In genomic region chr2:26696352-26696816, GRCh38 we compare ENCODE assay signal across 10 cellular contexts.
A peak's percentile ranks its signal among the peaks of the same experiment; 100 is the strongest.
DNase-seq lines count a peak whose midpoint lies in the region; ATAC-seq and TF ChIP-seq lines count a peak whose summit lies in the region.
"Had no signal": no experiment of that assay in that cellular context is flagged by ENCODE, and none has a peak within 500 bp of the region (broad histone marks: within the 10 kb centered on the region; RNA-seq: fewer than 3 reads in every experiment).

No MANE protein-coding gene starts in this region.

- peaks cover 9% of the 10 kb centered on the region for H3K36me3 ChIP-seq in adipocyte (ENCODE audit: control insufficient read depth, insufficient read depth, low read length, severe bottlenecking)
- H3K36me3 ChIP-seq: upper lobe of left lung had no signal

- no peak for TF ChIP-seq CTCF in AG09309 (IDR thresholded peaks at IDR 0.05; ENCODE audit: control insufficient read depth, insufficient read depth, low read depth, low read length, missing control alignments)
- no peak for TF ChIP-seq CTCF in HFF-Myc (IDR thresholded peaks at IDR 0.05; ENCODE audit: low read depth, low read length, missing control alignments)
- no peak for TF ChIP-seq CTCF in GM10248 (IDR thresholded peaks at IDR 0.05; ENCODE audit: control extremely low read depth, extremely low read depth, low read depth, missing control alignments)
- TF ChIP-seq CTCF in GM13976 (IDR thresholded peaks at IDR 0.05; ENCODE audit: borderline replicate concordance, control extremely low read depth, extremely low read depth, insufficient read depth, missing control alignments) = no peak

- in situ Hi-C loops in GM13976 (cut with MboI; ENCODE audit: low sequenced_read_pairs, unreplicated experiment) = no loop called here

- H3K4me3 ChIP-seq in AG09309 (ENCODE audit: control insufficient read depth, low read depth, low read length) (no peak overlapping the region), HFF-Myc (replicated peaks; ENCODE audit: low read depth, low read length) (no peak overlapping the region), adipocyte (ENCODE audit: low read length) (no peak overlapping the region)
- H3K4me3 ChIP-seq: upper lobe of left lung had no signal

- POLR2A ChIA-PET in GM10248 (lab: Yijun Ruan, JAX) = no interaction called here

- no peak for ATAC-seq in GM19023 (IDR thresholded peaks at IDR 0.05; ENCODE audit: unreplicated experiment)

- H3K9me3 ChIP-seq in adipocyte (ENCODE audit: control insufficient read depth, low read length) = no peaks in the 10 kb centered on the region
- H3K9me3 ChIP-seq: upper lobe of left lung had no signal

- CTCF ChIA-PET in GM10248 (lab: Yijun Ruan, JAX) = interaction anchor here (0.8 kb wide), 1 partner anchor 11 kb away, joined by 3 read pairs; no protein-coding TSS in a partner anchor

- peaks cover 39% of the 10 kb centered on the region for H3K4me1 ChIP-seq in adipocyte (ENCODE audit: control insufficient read depth, insufficient read depth, low read length)

- H3K9ac ChIP-seq in adipocyte (ENCODE audit: low read length) = no peak overlapping the region

- peaks cover 14% of the 10 kb centered on the region for H3K27me3 ChIP-seq in adipocyte (replicated peaks; ENCODE audit: control insufficient read depth, insufficient read depth, low read length)

- peak; percentile 76 for DNase-seq in AG09309 (ENCODE audit: low read depth)
- DNase-seq in HFF-Myc (ENCODE audit: extremely low read depth, low read depth) = peak; percentile 22
- peak; percentile 19 for DNase-seq in adipocyte (ENCODE audit: low read depth)
- peak; percentile 77 for DNase-seq in iris pigment epithelial cell (ENCODE audit: low read depth)
- DNase-seq in GM10248 (ENCODE audit: extremely low spot score) = no peak
- DNase-seq in GM13976 (ENCODE audit: low spot score) = no peak
- no peak for DNase-seq in NCI-H1694 (lab: John Stamatoyannopoulos, UW)
- DNase-seq: NCI-H187 treated with DMSO at 0.1 percent for 48 hours, upper lobe of left lung had no signal

Comparison
In these comparisons a context has a peak if more than half of its experiments do, and no peak if none do; other contexts are left out.
1. DNase-seq: peak in AG09309 (single experiment), HFF-Myc (single experiment), adipocyte (single experiment) and iris pigment epithelial cell (single experiment); none in GM10248 (single experiment), GM13976 (single experiment) and NCI-H1694 (single experiment).